2 cellular contexts compared by ENCODE assay signal in the genomic region with DNA sequence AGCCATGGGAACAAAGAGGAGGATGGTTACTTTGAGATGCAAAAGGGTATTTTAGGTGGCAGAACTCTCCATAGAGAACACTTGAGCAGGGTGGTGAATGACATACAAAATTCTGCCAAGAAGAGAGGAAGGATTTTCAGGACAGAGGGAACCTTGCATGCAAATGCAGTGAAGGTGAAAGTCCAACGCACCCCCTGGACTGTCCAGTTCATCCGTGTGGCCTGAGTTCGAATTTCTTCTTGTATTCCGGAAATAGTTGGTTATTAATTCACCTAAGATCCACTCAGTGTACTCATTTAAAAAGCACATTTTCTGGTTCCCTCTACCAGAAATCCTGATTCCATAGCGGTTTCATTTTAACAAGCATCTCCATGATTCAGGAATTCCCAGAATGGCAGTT.
A peak's percentile ranks its signal among the peaks of the same experiment; 100 is the strongest.
TF ChIP-seq lines count a peak whose summit lies in the region.

No MANE protein-coding gene starts in this region.

TF ChIP-seq in liver, 16 proteins besides CTCF, POLR2A, EP300 and RAD21:
- TF ChIP-seq SP1 (IDR thresholded peaks at IDR 0.05) (peak; percentile 84), TAF1 (conservative IDR thresholded peaks at IDR 0.05) (peak; percentile 24), FOXA1 (IDR thresholded peaks at IDR 0.05) (no peak), YY1 (IDR thresholded peaks at IDR 0.05) (peak; percentile 39), HNF4G (IDR thresholded peaks at IDR 0.05) (peak; percentile 93), NR2F2 (IDR thresholded peaks at IDR 0.05) (peak; percentile 34), JUND (IDR thresholded peaks at IDR 0.05) (peak; percentile 24 to 65), HNF4A (conservative IDR thresholded peaks at IDR 0.05) (peak; percentile 91 to 96), GABPA (IDR thresholded peaks at IDR 0.05 in 1 of 2, conservative IDR thresholded peaks at IDR 0.05 in 1 of 2) (peak in 1 of 2 donors; percentile 29), EGR1 (IDR thresholded peaks at IDR 0.05; ENCODE audit: low read depth in 2 of 2) (no peak), RXRA (IDR thresholded peaks at IDR 0.05) (peak; percentile 86 to 95), ZBTB33 (IDR thresholded peaks at IDR 0.05) (no peak), FOXA2 (IDR thresholded peaks at IDR 0.05) (no peak)
- TF ChIP-seq, protein P1, sequence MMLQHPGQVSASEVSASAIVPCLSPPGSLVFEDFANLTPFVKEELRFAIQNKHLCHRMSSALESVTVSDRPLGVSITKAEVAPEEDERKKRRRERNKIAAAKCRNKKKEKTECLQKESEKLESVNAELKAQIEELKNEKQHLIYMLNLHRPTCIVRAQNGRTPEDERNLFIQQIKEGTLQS (IDR thresholded peaks at IDR 0.05), result no peak
- TF ChIP-seq, protein P2, sequence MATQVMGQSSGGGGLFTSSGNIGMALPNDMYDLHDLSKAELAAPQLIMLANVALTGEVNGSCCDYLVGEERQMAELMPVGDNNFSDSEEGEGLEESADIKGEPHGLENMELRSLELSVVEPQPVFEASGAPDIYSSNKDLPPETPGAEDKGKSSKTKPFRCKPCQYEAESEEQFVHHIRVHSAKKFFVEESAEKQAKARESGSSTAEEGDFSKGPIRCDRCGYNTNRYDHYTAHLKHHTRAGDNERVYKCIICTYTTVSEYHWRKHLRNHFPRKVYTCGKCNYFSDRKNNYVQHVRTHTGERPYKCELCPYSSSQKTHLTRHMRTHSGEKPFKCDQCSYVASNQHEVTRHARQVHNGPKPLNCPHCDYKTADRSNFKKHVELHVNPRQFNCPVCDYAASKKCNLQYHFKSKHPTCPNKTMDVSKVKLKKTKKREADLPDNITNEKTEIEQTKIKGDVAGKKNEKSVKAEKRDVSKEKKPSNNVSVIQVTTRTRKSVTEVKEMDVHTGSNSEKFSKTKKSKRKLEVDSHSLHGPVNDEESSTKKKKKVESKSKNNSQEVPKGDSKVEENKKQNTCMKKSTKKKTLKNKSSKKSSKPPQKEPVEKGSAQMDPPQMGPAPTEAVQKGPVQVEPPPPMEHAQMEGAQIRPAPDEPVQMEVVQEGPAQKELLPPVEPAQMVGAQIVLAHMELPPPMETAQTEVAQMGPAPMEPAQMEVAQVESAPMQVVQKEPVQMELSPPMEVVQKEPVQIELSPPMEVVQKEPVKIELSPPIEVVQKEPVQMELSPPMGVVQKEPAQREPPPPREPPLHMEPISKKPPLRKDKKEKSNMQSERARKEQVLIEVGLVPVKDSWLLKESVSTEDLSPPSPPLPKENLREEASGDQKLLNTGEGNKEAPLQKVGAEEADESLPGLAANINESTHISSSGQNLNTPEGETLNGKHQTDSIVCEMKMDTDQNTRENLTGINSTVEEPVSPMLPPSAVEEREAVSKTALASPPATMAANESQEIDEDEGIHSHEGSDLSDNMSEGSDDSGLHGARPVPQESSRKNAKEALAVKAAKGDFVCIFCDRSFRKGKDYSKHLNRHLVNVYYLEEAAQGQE (IDR thresholded peaks at IDR 0.05), result peak; percentile 36
- TF ChIP-seq, protein P3, sequence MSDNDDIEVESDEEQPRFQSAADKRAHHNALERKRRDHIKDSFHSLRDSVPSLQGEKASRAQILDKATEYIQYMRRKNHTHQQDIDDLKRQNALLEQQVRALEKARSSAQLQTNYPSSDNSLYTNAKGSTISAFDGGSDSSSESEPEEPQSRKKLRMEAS (IDR thresholded peaks at IDR 0.05), result peak; percentile 54

TF ChIP-seq in HepG2, 621 proteins besides CTCF, POLR2A, EP300 and RAD21:
- TF ChIP-seq ETV6 (CRISPR knock-in tag; conservative IDR thresholded peaks at IDR 0.05) (no peak), SAFB2 (CRISPR knock-in tag; IDR thresholded peaks at IDR 0.05; ENCODE audit: borderline replicate concordance, low read depth) (no peak), ZNF205 (CRISPR knock-in tag; IDR thresholded peaks at IDR 0.05) (no peak), ZBTB7B (CRISPR knock-in tag; IDR thresholded peaks at IDR 0.05) (no peak), SP1 (IDR thresholded peaks at IDR 0.05) (no peak), SP1 (CRISPR knock-in tag; IDR thresholded peaks at IDR 0.05) (no peak), ZNF788 (CRISPR knock-in tag; IDR thresholded peaks at IDR 0.05; ENCODE audit: borderline replicate concordance) (no peak), EZH2 (conservative IDR thresholded peaks at IDR 0.05; ENCODE audit: low read depth, low read length) (no peak), ZNF17 (CRISPR knock-in tag; IDR thresholded peaks at IDR 0.05) (no peak), HNRNPL (IDR thresholded peaks at IDR 0.05; ENCODE audit: low read depth, low read length) (no peak), CHCHD3 (CRISPR knock-in tag; IDR thresholded peaks at IDR 0.05) (no peak), MZF1 (CRISPR knock-in tag; IDR thresholded peaks at IDR 0.05; ENCODE audit: borderline replicate concordance) (no peak), CC2D1A (CRISPR knock-in tag; IDR thresholded peaks at IDR 0.05) (no peak), ZNF660 (CRISPR knock-in tag; IDR thresholded peaks at IDR 0.05; ENCODE audit: borderline replicate concordance, low read depth) (no peak), PHF20 (CRISPR knock-in tag; IDR thresholded peaks at IDR 0.05) (no peak)
- TF ChIP-seq, protein P4, sequence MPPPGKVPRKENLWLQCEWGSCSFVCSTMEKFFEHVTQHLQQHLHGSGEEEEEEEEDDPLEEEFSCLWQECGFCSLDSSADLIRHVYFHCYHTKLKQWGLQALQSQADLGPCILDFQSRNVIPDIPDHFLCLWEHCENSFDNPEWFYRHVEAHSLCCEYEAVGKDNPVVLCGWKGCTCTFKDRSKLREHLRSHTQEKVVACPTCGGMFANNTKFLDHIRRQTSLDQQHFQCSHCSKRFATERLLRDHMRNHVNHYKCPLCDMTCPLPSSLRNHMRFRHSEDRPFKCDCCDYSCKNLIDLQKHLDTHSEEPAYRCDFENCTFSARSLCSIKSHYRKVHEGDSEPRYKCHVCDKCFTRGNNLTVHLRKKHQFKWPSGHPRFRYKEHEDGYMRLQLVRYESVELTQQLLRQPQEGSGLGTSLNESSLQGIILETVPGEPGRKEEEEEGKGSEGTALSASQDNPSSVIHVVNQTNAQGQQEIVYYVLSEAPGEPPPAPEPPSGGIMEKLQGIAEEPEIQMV (CRISPR knock-in tag; IDR thresholded peaks at IDR 0.05; ENCODE audit: low read depth), result no peak
